9 cellular contexts compared by ENCODE assay signal in the genomic region with DNA sequence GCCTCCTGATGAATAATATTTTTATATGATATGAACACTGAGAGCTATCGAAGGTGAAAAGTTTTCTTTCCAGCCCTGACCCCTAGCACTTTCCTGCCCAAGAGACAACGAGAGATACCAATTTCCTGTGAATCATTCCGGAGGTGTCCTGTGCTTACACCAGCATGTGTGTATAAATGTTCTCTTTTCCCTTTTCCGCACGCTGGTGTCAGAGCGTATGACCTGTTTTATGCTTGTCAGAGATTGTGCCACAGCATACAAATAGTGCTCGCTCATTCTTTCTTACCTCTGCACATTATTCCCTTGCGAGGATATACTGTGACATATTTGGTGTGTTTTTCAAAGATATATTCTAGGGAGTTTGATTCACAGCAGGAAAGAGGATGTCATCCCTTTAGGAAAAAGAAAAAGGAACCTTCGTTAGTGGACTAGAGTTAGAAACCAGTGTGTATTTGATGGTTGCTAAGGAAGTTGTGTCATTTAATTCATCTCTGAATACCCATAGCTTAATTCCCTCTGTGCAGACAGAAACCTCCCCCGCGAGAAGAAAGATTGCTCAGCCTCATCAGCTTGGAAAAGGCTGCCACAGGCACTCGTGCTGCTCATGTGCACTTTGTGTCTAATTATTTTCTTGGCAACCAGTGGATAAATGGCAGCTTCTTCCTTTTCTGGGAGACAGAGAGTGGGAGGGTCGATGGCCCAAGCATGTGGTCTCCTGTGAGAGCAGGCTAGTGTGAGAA. TPM values are rescaled to one million over a fixed set of nuclear protein-coding genes. Genes with fewer than 3 reads are reported as not detected.
A peak's percentile ranks its signal among the peaks of the same experiment; 100 is the strongest.
DNase-seq lines count a peak whose midpoint lies in the region; ATAC-seq and TF ChIP-seq lines count a peak whose summit lies in the region.
"Had no signal": no experiment of that assay in that cellular context is flagged by ENCODE, and none has a peak within 500 bp of the region (broad histone marks: within the 10 kb centered on the region; RNA-seq: fewer than 3 reads in every experiment).

No MANE protein-coding gene starts in this region.

- H3K27ac Mint-ChIP-seq in T-helper 1 cell treated with Interleukin-12 subunit alpha and Interleukin-12 subunit beta and Interleukin-4 antibody, amounts not matched to agents 30 μg/mL and 1 μg/mL, for 36 hours: peak overlapping the region; percentile 43
- H3K27ac Mint-ChIP-seq in glutamatergic neuron (ENCODE audit: unreplicated experiment): peak overlapping the region; percentile 17

- H3K9me3 ChIP-seq in psoas muscle (peaks cover 4% of the 10 kb centered on the region), mucosa of descending colon (no peaks in the 10 kb centered on the region), SJCRH30 (replicated peaks) (no peaks in the 10 kb centered on the region)

- no peaks in the 10 kb centered on the region for H3K36me3 ChIP-seq in psoas muscle (ENCODE audit: insufficient read depth in 1 of 2, low read depth in 1 of 2)
- H3K36me3 ChIP-seq in mucosa of descending colon (ENCODE audit: low read depth): no peaks in the 10 kb centered on the region
- peaks cover 5% of the 10 kb centered on the region for H3K36me3 ChIP-seq in SJCRH30

- TF ChIP-seq CTCF in glutamatergic neuron (IDR thresholded peaks at IDR 0.05; ENCODE audit: partially characterized antibody, unreplicated experiment): no peak
- no peak for TF ChIP-seq CTCF in psoas muscle (IDR thresholded peaks at IDR 0.05)
- TF ChIP-seq CTCF in mucosa of descending colon (IDR thresholded peaks at IDR 0.05): no peak

- H3K4me1 ChIP-seq in psoas muscle: peaks cover 3% of the 10 kb centered on the region
- H3K4me1 ChIP-seq in mucosa of descending colon (ENCODE audit: low read depth): peaks cover 17% of the 10 kb centered on the region
- peaks cover 13% of the 10 kb centered on the region for H3K4me1 ChIP-seq in SJCRH30

- H3K27me3 Mint-ChIP-seq in T-helper 1 cell treated with Interleukin-12 subunit alpha and Interleukin-12 subunit beta and Interleukin-4 antibody, amounts not matched to agents 30 μg/mL and 1 μg/mL, for 36 hours (ENCODE audit: low read depth): no peaks in the 10 kb centered on the region
- H3K27me3 Mint-ChIP-seq in glutamatergic neuron (ENCODE audit: unreplicated experiment): no peaks in the 10 kb centered on the region

- WGBS in psoas muscle, 3 donors: 18 to 31% (median 25%) methylated on average over 13 of the region's 13 CpGs

- no peak overlapping the region for H3K4me3 Mint-ChIP-seq in T-helper 1 cell treated with Interleukin-12 subunit alpha and Interleukin-12 subunit beta and Interleukin-4 antibody, amounts not matched to agents 30 μg/mL and 1 μg/mL, for 36 hours
- no peak overlapping the region for H3K4me3 Mint-ChIP-seq in glutamatergic neuron (ENCODE audit: unreplicated experiment)

- H3K36me3 Mint-ChIP-seq in T-helper 1 cell treated with Interleukin-12 subunit alpha and Interleukin-12 subunit beta and Interleukin-4 antibody, amounts not matched to agents 30 μg/mL and 1 μg/mL, for 36 hours (ENCODE audit: low read depth): peaks cover 49% of the 10 kb centered on the region
- peaks cover 20% of the 10 kb centered on the region for H3K36me3 Mint-ChIP-seq in glutamatergic neuron (ENCODE audit: unreplicated experiment)

- H3K4me3 ChIP-seq in psoas muscle (no peak overlapping the region), mucosa of descending colon (no peak overlapping the region), SJCRH30 (no peak overlapping the region)

- DNase-seq in T-helper 1 cell (no peak), UCSD-AML1 (lab: John Stamatoyannopoulos, UW; ENCODE audit: unreplicated experiment) (peak; percentile 32), glutamatergic neuron (no peak), psoas muscle (peak in 1 of 2 donors; percentile 41), mucosa of descending colon (no peak), SJCRH30 (no peak)
- DNase-seq: DND-41 had no signal

- intact Hi-C loops in psoas muscle (cut with DNase I): no loop called here
- intact Hi-C loops in mucosa of descending colon (cut with DNase I, micrococcal nuclease): no loop called here

- ATAC-seq in psoas muscle (peak in 2 of 4 donors; percentile 29 to 39), GM18858 (IDR thresholded peaks at IDR 0.05; ENCODE audit: unreplicated experiment) (no peak), mucosa of descending colon (no peak)

- peak overlapping the region; percentile 53 for H3K27ac ChIP-seq in psoas muscle
- H3K27ac ChIP-seq in SJCRH30: no peak overlapping the region

- H3K4me1 Mint-ChIP-seq in T-helper 1 cell treated with Interleukin-12 subunit alpha and Interleukin-12 subunit beta and Interleukin-4 antibody, amounts not matched to agents 30 μg/mL and 1 μg/mL, for 36 hours (ENCODE audit: low read depth): peaks cover 44% of the 10 kb centered on the region
- peaks cover 3% of the 10 kb centered on the region for H3K4me1 Mint-ChIP-seq in glutamatergic neuron (ENCODE audit: low read depth, unreplicated experiment)

- H3K27me3 ChIP-seq in psoas muscle (ENCODE audit: insufficient read depth in 3 of 3, low read length in 2 of 3) (no peaks in the 10 kb centered on the region), SJCRH30 (no peaks in the 10 kb centered on the region)

- H3K9me3 Mint-ChIP-seq in T-helper 1 cell treated with Interleukin-12 subunit alpha and Interleukin-12 subunit beta and Interleukin-4 antibody, amounts not matched to agents 30 μg/mL and 1 μg/mL, for 36 hours: no peaks in the 10 kb centered on the region
- H3K9me3 Mint-ChIP-seq in glutamatergic neuron (ENCODE audit: unreplicated experiment): peaks cover 3% of the 10 kb centered on the region

RNA-seq across cellular contexts. Expression of gene CCIN, which starts 14.8 kb away (rescaled TPM):
- 0.22 TPM for total RNA-seq in glutamatergic neuron (ENCODE audit: unreplicated experiment)
- not detected for total RNA-seq in psoas muscle
- under 1 TPM in 2 of 3 donors, not detected in 1; 0.03 to 0.04 TPM for polyA plus RNA-seq in psoas muscle
- under 1 TPM in 1 of 3 donors, not detected in 2; 0.25 TPM for total RNA-seq in mucosa of descending colon
- 0.05 and 0.24 TPM in 2 replicates for total RNA-seq in SJCRH30 (2014; rRNA removed; shearing (Covaris generic))

RNA-seq across cellular contexts. Expression of gene GLIPR2, which starts 17.9 kb away (rescaled TPM):
- total RNA-seq in glutamatergic neuron (ENCODE audit: unreplicated experiment) (84.4 TPM), psoas muscle (1 to 10 TPM; 3.6 to 6.5 (median 4.9) TPM), mucosa of descending colon (10 to 100 TPM; 28.1 to 58.4 (median 37.5) TPM)
- polyA plus RNA-seq in psoas muscle: 1 to 10 TPM; 2.5 to 3.4 (median 3.2) TPM
- 26.3 and 27.1 TPM in 2 replicates for total RNA-seq in SJCRH30 (2014; rRNA removed; shearing (Covaris generic))

RNA-seq across cellular contexts. Expression of gene CLTA, which starts 36.3 kb away (rescaled TPM):
- total RNA-seq in glutamatergic neuron (ENCODE audit: unreplicated experiment) (164 TPM), psoas muscle (10 to 100 TPM; 52.1 to 58.3 (median 54.6) TPM), mucosa of descending colon (100 to 1,000 TPM; 165 to 206 (median 174) TPM)
- polyA plus RNA-seq in psoas muscle: 100 to 1,000 TPM in 1 of 3 donors, 10 to 100 TPM in 2; 59.2 to 125 (median 75.9) TPM
- total RNA-seq in SJCRH30 (2014; rRNA removed; shearing (Covaris generic)): 175 and 179 TPM in 2 replicates
